In the genomic region with DNA sequence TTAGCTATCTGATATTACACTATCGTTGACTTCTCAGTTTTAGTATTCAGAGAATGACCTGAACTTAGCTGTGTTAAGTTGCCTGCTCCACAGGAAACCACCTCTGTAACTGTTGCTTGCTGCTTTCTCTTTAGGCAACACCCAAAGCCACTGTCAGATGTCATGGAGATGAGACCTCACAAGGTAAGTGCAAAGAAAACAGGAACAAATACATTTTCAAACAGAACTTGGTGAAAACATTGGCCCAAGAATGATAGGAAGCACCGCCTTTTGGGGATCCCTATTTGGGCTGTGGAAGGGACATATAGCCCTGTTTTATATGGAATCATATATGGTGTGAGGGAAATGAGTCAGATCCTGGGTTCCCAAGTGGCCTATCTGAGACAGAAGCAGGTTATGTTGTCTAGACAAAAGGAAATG, we compare ENCODE assay signal across 1 cellular context.
TF ChIP-seq lines count a peak whose summit lies in the region.

No MANE protein-coding gene starts in this region.

TF ChIP-seq in IMR-90, 13 proteins besides CTCF, POLR2A, EP300 and RAD21 (continued from another document):
- TF ChIP-seq MAFK (IDR thresholded peaks at IDR 0.05; ENCODE audit: low read depth, low read length): no peak
- TF ChIP-seq MAZ (IDR thresholded peaks at IDR 0.05; ENCODE audit: borderline replicate concordance, low read depth, low read length): no peak
- no peak for TF ChIP-seq SMC3 (IDR thresholded peaks at IDR 0.05; ENCODE audit: low read depth, low read length)
- TF ChIP-seq, protein P1, sequence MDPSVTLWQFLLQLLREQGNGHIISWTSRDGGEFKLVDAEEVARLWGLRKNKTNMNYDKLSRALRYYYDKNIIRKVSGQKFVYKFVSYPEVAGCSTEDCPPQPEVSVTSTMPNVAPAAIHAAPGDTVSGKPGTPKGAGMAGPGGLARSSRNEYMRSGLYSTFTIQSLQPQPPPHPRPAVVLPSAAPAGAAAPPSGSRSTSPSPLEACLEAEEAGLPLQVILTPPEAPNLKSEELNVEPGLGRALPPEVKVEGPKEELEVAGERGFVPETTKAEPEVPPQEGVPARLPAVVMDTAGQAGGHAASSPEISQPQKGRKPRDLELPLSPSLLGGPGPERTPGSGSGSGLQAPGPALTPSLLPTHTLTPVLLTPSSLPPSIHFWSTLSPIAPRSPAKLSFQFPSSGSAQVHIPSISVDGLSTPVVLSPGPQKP (IDR thresholded peaks at IDR 0.05; ENCODE audit: borderline replicate concordance, low read depth, low read length): no peak
- TF ChIP-seq CHD1 (IDR thresholded peaks at IDR 0.05; ENCODE audit: low read depth, low read length): no peak
- no peak for TF ChIP-seq CEBPB (IDR thresholded peaks at IDR 0.05; ENCODE audit: low read depth, low read length)
